ENCODE assay signal across 15 cellular contexts in genomic region chr3:122273498-122273897, GRCh38. TPM values are rescaled to one million over a fixed set of nuclear protein-coding genes. Genes with fewer than 3 reads are reported as not detected.
"Had no signal": no experiment of that assay in that cellular context is flagged by ENCODE, and none has a peak within 500 bp of the region (broad histone marks: within the 10 kb centered on the region; RNA-seq: fewer than 3 reads in every experiment).

No MANE protein-coding gene starts in this region.

- H3K36me3 Mint-ChIP-seq: memory B cell had no signal

- DNase-seq: activated CD4-positive, CD25-positive, alpha-beta regulatory T cell treated with anti-CD3 and anti-CD28 coated beads, Interleukin-2, amount 50 U/mL, for 72 hours; gastrocnemius medialis; islet precursor cell; left lung; spleen; stimulated activated CD4-positive, alpha-beta T cell treated with anti-CD3 and anti-CD28 coated beads, Interleukin-2, amount 100 ng/mL, for 24 hours; stomach had no signal

- H3K27me3 ChIP-seq: cardiac muscle cell, gastrocnemius medialis, left lung, stomach had no signal

- H3K4me3 ChIP-seq: cardiac muscle cell, gastrocnemius medialis, left lung, spleen, stomach, thoracic aorta had no signal

- H3K27me3 Mint-ChIP-seq: memory B cell had no signal

- H3K9me3 ChIP-seq: gastrocnemius medialis, left lung, spleen, stomach, thoracic aorta had no signal

- H3K4me1 Mint-ChIP-seq: nephron had no signal

- H3K27ac ChIP-seq: cardiac muscle cell, gastrocnemius medialis, left lung, spleen, stomach, thoracic aorta had no signal

- H3K4me3 Mint-ChIP-seq: memory B cell, nephron had no signal

- H3K36me3 ChIP-seq: cardiac muscle cell, gastrocnemius medialis, left lung, spleen, stomach, thoracic aorta had no signal

- ATAC-seq: gastrocnemius medialis, left lung, sciatic nerve had no signal

- H3K4me1 ChIP-seq: gastrocnemius medialis, stomach had no signal

- H3K27ac Mint-ChIP-seq: memory B cell, nephron had no signal

RNA-seq across cellular contexts. Expression of gene CSTA, which starts 51.5 kb away (rescaled TPM):
- total RNA-seq: cardiac muscle cell; endothelial cell of umbilical vein; pulmonary artery endothelial cell; T-helper 2 cell treated with Interferon-gamma antibody and Interleukin-4, amounts not matched to agents 100 ng/mL and 5 ng/mL, for 36 hours had no signal
